Comparison of ENCODE assay signal across 21 cellular contexts in genomic region chr1:116579253-116579875, GRCh38.
"Had no signal": no experiment of that assay in that cellular context is flagged by ENCODE, and none has a peak within 500 bp of the region (broad histone marks: within the 10 kb centered on the region; RNA-seq: fewer than 3 reads in every experiment).

No MANE protein-coding gene starts in this region.

- H3K4me1 ChIP-seq: adrenal gland had no signal

- H3K27me3 ChIP-seq: adrenal gland had no signal

- ATAC-seq: activated CD4-positive, alpha-beta T cell treated with anti-CD3 and anti-CD28 coated beads for 36 hours had no signal

- H3K4me3 ChIP-seq: adrenal gland had no signal

- H3K4me2 ChIP-seq: KMS-11 had no signal

- H3K4me3 Mint-ChIP-seq: activated CD4-positive, alpha-beta memory T cell treated with anti-CD3 and anti-CD28 coated beads, Interleukin-2, amount 10 ng/mL, durations not matched to agents 7 days and 5 days; activated CD4-positive, alpha-beta T cell treated with anti-CD3 and anti-CD28 coated beads for 36 hours; activated naive CD8-positive, alpha-beta T cell treated with anti-CD3 and anti-CD28 coated beads, Interleukin-2, amount 10 ng/mL, durations not matched to agents 7 days and 5 days had no signal

- H3K36me3 ChIP-seq: adrenal gland, WERI-Rb-1 had no signal

- H3K27ac ChIP-seq: adrenal gland, KMS-11, WERI-Rb-1 had no signal

- H3K27me3 Mint-ChIP-seq: activated CD4-positive, alpha-beta T cell treated with anti-CD3 and anti-CD28 coated beads for 36 hours had no signal

- H3K9me3 Mint-ChIP-seq: activated CD4-positive, alpha-beta memory T cell treated with anti-CD3 and anti-CD28 coated beads, Interleukin-2, amount 10 ng/mL, durations not matched to agents 7 days and 5 days; activated naive CD8-positive, alpha-beta T cell treated with anti-CD3 and anti-CD28 coated beads, Interleukin-2, amount 10 ng/mL, durations not matched to agents 7 days and 5 days had no signal

- H3K36me3 Mint-ChIP-seq: activated naive CD8-positive, alpha-beta T cell treated with anti-CD3 and anti-CD28 coated beads, Interleukin-2, amount 10 ng/mL, durations not matched to agents 7 days and 5 days had no signal

- DNase-seq: activated CD4-positive, alpha-beta memory T cell treated with anti-CD3 and anti-CD28 coated beads, Interleukin-2, amount 10 ng/mL, durations not matched to agents 7 days and 5 days; activated CD4-positive, alpha-beta T cell treated with anti-CD3 and anti-CD28 coated beads for 36 hours; activated CD4-positive, alpha-beta T cell treated with anti-CD3 and anti-CD28 coated beads, Interleukin-2, amount 50 U/mL, for 1 hour; activated naive CD4-positive, alpha-beta T cell treated with anti-CD3 and anti-CD28 coated beads, Interleukin-2, amount 50 U/mL, for 16 hours; activated naive CD8-positive, alpha-beta T cell treated with anti-CD3 and anti-CD28 coated beads, Interleukin-2, amount 10 ng/mL, durations not matched to agents 7 days and 5 days; activated T-cell treated with anti-CD3 and anti-CD28 coated beads for 4 hours; adrenal gland; anterior cingulate cortex; caudate nucleus; NCI-H1092; NCI-H1417 treated with DMSO at 0.1 percent for 48 hours; NCI-H1694; NCI-H2029; NCI-H2107; NCI-H2171 treated with DMSO at 0.1 percent for 48 hours; NCI-H226; NCI-H526 treated with DMSO at 0.1 percent for 48 hours; NCI-H82; SHP77; WERI-Rb-1 had no signal

- H3K9me3 ChIP-seq: adrenal gland had no signal

- H3K9ac ChIP-seq: KMS-11 had no signal
